ENCODE assay signal across 17 cellular contexts in genomic region chr17:33580215-33580614, GRCh38.
DNase-seq lines count a peak whose midpoint lies in the region; ATAC-seq, FAIRE-seq and TF ChIP-seq lines count a peak whose summit lies in the region.
"Had no signal": no experiment of that assay in that cellular context is flagged by ENCODE, and none has a peak within 500 bp of the region (broad histone marks: within the 10 kb centered on the region; RNA-seq: fewer than 3 reads in every experiment).

No MANE protein-coding gene starts in this region.

- no peak overlapping the region for H3K14ac ChIP-seq in H1 (ENCODE audit: insufficient read length)

- no peak for TF ChIP-seq CTCF in H1 (IDR thresholded peaks at IDR 0.05; ENCODE audit: control extremely low read depth in 1 of 3, insufficient read depth in 1 of 3, low read depth in 1 of 3, low read length in 3 of 3)

- H4K8ac ChIP-seq in H1 (ENCODE audit: extremely low read depth, insufficient read depth, low read length): no peak overlapping the region

- peaks cover 0 to 4% (median 0%) of the 10 kb centered on the region in 3 donors for H3K27me3 Mint-ChIP-seq in immature natural killer cell (ENCODE audit: low read depth in 3 of 3)
- H3K27me3 Mint-ChIP-seq in stimulated activated naive CD8-positive, alpha-beta T cell treated with anti-CD3 and anti-CD28 coated beads, Interleukin-15, amount 100 ng/mL, for 72 hours: peaks cover 12% of the 10 kb centered on the region

- no peak for TF ChIP-seq POLR2A in H1 (IDR thresholded peaks at IDR 0.05; ENCODE audit: control extremely low read depth in 1 of 2, low read depth in 2 of 2, low read length in 2 of 2)

- ATAC-seq in GM18867 (IDR thresholded peaks at IDR 0.05; ENCODE audit: unreplicated experiment): peak; percentile 73
- ATAC-seq in stimulated activated naive CD8-positive, alpha-beta T cell treated with anti-CD3 and anti-CD28 coated beads, Interleukin-15, amount 100 ng/mL, for 72 hours: no peak

- H3K9me3 Mint-ChIP-seq in immature natural killer cell: no peaks in the 10 kb centered on the region
- H3K9me3 Mint-ChIP-seq in stimulated activated naive CD8-positive, alpha-beta T cell treated with anti-CD3 and anti-CD28 coated beads, Interleukin-15, amount 100 ng/mL, for 72 hours: no peaks in the 10 kb centered on the region
- H3K9me3 Mint-ChIP-seq: CD4-positive, alpha-beta T cell had no signal

- no peak overlapping the region for H2BK20ac ChIP-seq in H1 (ENCODE audit: low read length)

- H2AFZ ChIP-seq in Karpas-422 (ENCODE audit: low read length) (no peak overlapping the region), H1 (ENCODE audit: low read length) (no peak overlapping the region)

- no peak overlapping the region for H4K5ac ChIP-seq in H1 (ENCODE audit: insufficient read length, low read depth, low read length)

- H3K27ac ChIP-seq in Karpas-422 (ENCODE audit: low read length): no peak overlapping the region
- no peak overlapping the region for H3K27ac ChIP-seq in H1 (ENCODE audit: low read depth, low read length)

- H3K4me3 ChIP-seq in Karpas-422 (ENCODE audit: low read length): 0 out of 2 replicates have a peak overlapping the region, but pooled peaks have one; percentile 34
- no peak overlapping the region for H3K4me3 ChIP-seq in H1 (ENCODE audit: extremely low read depth in 1 of 4, insufficient read depth in 2 of 4, low read depth in 3 of 4, low read length in 4 of 4)
- H3K4me3 ChIP-seq: HAP-1 had no signal

- H3K4me1 Mint-ChIP-seq in immature natural killer cell: no peaks in the 10 kb centered on the region
- H3K4me1 Mint-ChIP-seq in stimulated activated naive CD8-positive, alpha-beta T cell treated with anti-CD3 and anti-CD28 coated beads, Interleukin-15, amount 100 ng/mL, for 72 hours: no peaks in the 10 kb centered on the region

- H3K18ac ChIP-seq in H1 (ENCODE audit: extremely low read depth, low read length): no peak overlapping the region

- H2AK5ac ChIP-seq in H1 (ENCODE audit: low read depth, low read length): 0 out of 2 replicates have a peak overlapping the region, but pooled peaks have one; percentile 5

- no peaks in the 10 kb centered on the region for H3K23me2 ChIP-seq in H1 (ENCODE audit: low read depth, low read length)

- H3K27me3 ChIP-seq in Karpas-422 (ENCODE audit: low read length): no peaks in the 10 kb centered on the region
- H3K27me3 ChIP-seq in H1 (replicated peaks in 1 of 4; ENCODE audit: control insufficient read depth in 3 of 4, extremely low read depth in 1 of 4, insufficient read depth in 3 of 4, low read length in 3 of 4): 0 out of 7 replicates have a peak, but pooled peaks cover 0 to 3% (median 0%) of the 10 kb centered on the region in 4 experiments

- H3K23ac ChIP-seq in H1 (ENCODE audit: insufficient read length): no peak overlapping the region

- DNase-seq in Karpas-422 (peak; percentile 41), H1 (ENCODE audit: low read depth in 1 of 2, low spot score in 2 of 2) (no peak), immature natural killer cell (no peak), NCI-H146 (lab: John Stamatoyannopoulos, UW) (no peak)
- DNase-seq in activated CD4-positive, alpha-beta T cell treated with anti-CD3 and anti-CD28 coated beads, Interleukin-2, amount 50 U/mL, for 4 hours: no peak
- DNase-seq in stimulated activated naive CD8-positive, alpha-beta T cell treated with anti-CD3 and anti-CD28 coated beads, Interleukin-15, amount 100 ng/mL, for 72 hours: no peak
- DNase-seq: C1 segment of cervical spinal cord; Calu3; CD4-positive, alpha-beta T cell; DMS 273 treated with DMSO at 0.1 percent for 48 hours; GOT3; KG1 had no signal

- H3K4me1 ChIP-seq in Karpas-422 (ENCODE audit: low read length): peaks cover 11% of the 10 kb centered on the region
- peaks cover 3 to 13% (median 12%) of the 10 kb centered on the region in 4 experiments; a peak in 6 of 7 replicates for H3K4me1 ChIP-seq in H1 (replicated peaks in 1 of 4; ENCODE audit: control insufficient read depth in 3 of 4, insufficient read depth in 4 of 4, low read length in 3 of 4)
- H3K4me1 ChIP-seq: HAP-1 had no signal

- no peak overlapping the region for H3K9ac ChIP-seq in Karpas-422 (ENCODE audit: low read length)
- no peak overlapping the region for H3K9ac ChIP-seq in H1 (replicated peaks in 1 of 4; ENCODE audit: extremely low read depth in 1 of 4, low read depth in 3 of 4, low read length in 3 of 4)

- H3K79me1 ChIP-seq in H1 (ENCODE audit: low read depth, low read length): no peaks in the 10 kb centered on the region

- no peak overlapping the region for H3K4me3 Mint-ChIP-seq in immature natural killer cell
- no peak overlapping the region for H3K4me3 Mint-ChIP-seq in stimulated activated naive CD8-positive, alpha-beta T cell treated with anti-CD3 and anti-CD28 coated beads, Interleukin-15, amount 100 ng/mL, for 72 hours
- H3K4me3 Mint-ChIP-seq: B cell; CD4-positive, alpha-beta T cell had no signal

- CTCF ChIA-PET in H1 (lab: Charles Lee; ENCODE audit: partially characterized antibody): interaction anchor here (0.6 kb wide), 1 partner anchor 13 kb away, joined by 3 read pairs; no protein-coding TSS in a partner anchor

- FAIRE-seq in H1 (lab: Jason Lieb, UNC): no peak
- FAIRE-seq: A204.1, GM19239 had no signal

- no peak overlapping the region for H3K4ac ChIP-seq in H1 (replicated peaks; ENCODE audit: insufficient read length, low read depth, low read length)

- H3K36me3 ChIP-seq in Karpas-422 (ENCODE audit: insufficient read depth, low read length): no peaks in the 10 kb centered on the region
- no peaks in the 10 kb centered on the region for H3K36me3 ChIP-seq in H1 (ENCODE audit: control insufficient read depth in 2 of 4, insufficient read depth in 4 of 4, low read length in 3 of 4)
- H3K36me3 ChIP-seq: HAP-1 had no signal

- 91% methylated on average over 3 of the region's 3 CpGs; no CpG with 5 or more reads in 1 of the 2 experiments for WGBS in H1 (ENCODE audit: extremely low coverage in 1 of 2, insufficient coverage in 1 of 2, insufficient read length in 1 of 2, insufficient replicate concordance in 2 of 2, low coverage in 1 of 2, low lambda C conversion rate in 2 of 2, missing lambda C conversion rate in 1 of 2), 2 experiments

- POLR2A ChIA-PET in H1 (lab: Charles Lee; ENCODE audit: partially characterized antibody): interaction anchor here (1.0 kb wide), 1 partner anchor 55 kb away, joined by 3 read pairs; no protein-coding TSS in a partner anchor

- H3K79me2 ChIP-seq in Karpas-422 (ENCODE audit: low read length) (no peaks in the 10 kb centered on the region), H1 (ENCODE audit: control insufficient read depth in 1 of 2, insufficient read depth in 2 of 2, low read length in 2 of 2) (no peaks in the 10 kb centered on the region)

- TF ChIP-seq RAD21 in H1 (IDR thresholded peaks at IDR 0.05 in 1 of 2, conservative IDR thresholded peaks at IDR 0.05 in 1 of 2; ENCODE audit: low read depth in 2 of 2, low read length in 2 of 2): no peak

- H3K9me2 ChIP-seq in Karpas-422 (replicated peaks; ENCODE audit: insufficient read depth, low read length): no peaks in the 10 kb centered on the region

- TF ChIP-seq EP300 in H1 (IDR thresholded peaks at IDR 0.05; ENCODE audit: borderline replicate concordance in 1 of 2, low read depth in 2 of 2, low read length in 2 of 2): no peak

- H3K56ac ChIP-seq in H1 (replicated peaks; ENCODE audit: insufficient read length, low read depth, low read length): no peak overlapping the region

- no peaks in the 10 kb centered on the region for H3K36me3 Mint-ChIP-seq in immature natural killer cell

- H4K20me1 ChIP-seq in Karpas-422 (ENCODE audit: insufficient read depth, low read depth, low read length) (no peaks in the 10 kb centered on the region), H1 (replicated peaks in 1 of 2; ENCODE audit: control insufficient read depth in 1 of 2, insufficient read depth in 2 of 2, low read length in 2 of 2) (no peaks in the 10 kb centered on the region)

- H2BK5ac ChIP-seq in H1 (ENCODE audit: low read depth, low read length): no peak overlapping the region

- H3K27ac Mint-ChIP-seq in immature natural killer cell: no peak overlapping the region
- H3K27ac Mint-ChIP-seq in stimulated activated naive CD8-positive, alpha-beta T cell treated with anti-CD3 and anti-CD28 coated beads, Interleukin-15, amount 100 ng/mL, for 72 hours: no peak overlapping the region
- H3K27ac Mint-ChIP-seq: B cell; CD4-positive, alpha-beta T cell had no signal

- no peak overlapping the region for H4K91ac ChIP-seq in H1 (replicated peaks; ENCODE audit: insufficient read length, low read length)

- H3K9me3 ChIP-seq in Karpas-422 (ENCODE audit: low read length) (no peaks in the 10 kb centered on the region), H1 (ENCODE audit: insufficient read depth in 2 of 2, low read depth in 1 of 2, low read length in 1 of 2) (peaks cover 0 to 4% of the 10 kb centered on the region in 2 experiments; a peak in 1 of 4 replicates)
- H3K9me3 ChIP-seq: HAP-1 had no signal

- H2BK15ac ChIP-seq in H1 (ENCODE audit: low read length): no peak overlapping the region

- no peak overlapping the region for H3K4me2 ChIP-seq in Karpas-422 (ENCODE audit: low read depth, low read length, poor library complexity, severe bottlenecking)
- no peak overlapping the region for H3K4me2 ChIP-seq in H1 (ENCODE audit: insufficient read depth in 1 of 2, low read depth in 2 of 2, low read length in 2 of 2)

- no peak overlapping the region for H2BK120ac ChIP-seq in H1 (replicated peaks; ENCODE audit: low read depth, low read length)

- H2BK12ac ChIP-seq in H1 (ENCODE audit: low read depth, low read length): peak overlapping the region; percentile 33; the same call in 1 of the 2 replicates

TF ChIP-seq in H1, 55 proteins besides CTCF, POLR2A, EP300 and RAD21 (continues in another document):
- TF ChIP-seq TCF12 (IDR thresholded peaks at IDR 0.05; ENCODE audit: low read depth, low read length) (no peak), RBBP5 (IDR thresholded peaks at IDR 0.05; ENCODE audit: borderline replicate concordance, low read depth, low read length) (no peak), MAX (IDR thresholded peaks at IDR 0.05) (no peak), SIRT6 (IDR thresholded peaks at IDR 0.05; ENCODE audit: low read length) (no peak), SP1 (IDR thresholded peaks at IDR 0.05; ENCODE audit: low read depth, low read length) (no peak), RXRA (IDR thresholded peaks at IDR 0.05; ENCODE audit: insufficient read depth, low read depth, low read length) (no peak), KDM4A (IDR thresholded peaks at IDR 0.05; ENCODE audit: low read depth, low read length, severe bottlenecking) (no peak), FOSL1 (IDR thresholded peaks at IDR 0.05; ENCODE audit: insufficient read depth, low read depth, low read length) (no peak), NRF1 (IDR thresholded peaks at IDR 0.05; ENCODE audit: low read depth, low read length) (no peak), KDM5A (IDR thresholded peaks at IDR 0.05; ENCODE audit: low read length) (no peak), GABPA (IDR thresholded peaks at IDR 0.05; ENCODE audit: borderline replicate concordance, insufficient read depth, low read length) (no peak), SRF (IDR thresholded peaks at IDR 0.05; ENCODE audit: low read depth, low read length) (no peak), CBX5 (IDR thresholded peaks at IDR 0.05; ENCODE audit: low read depth, low read length) (no peak)
